ENCODE assay signal across 11 cellular contexts in the genomic region with DNA sequence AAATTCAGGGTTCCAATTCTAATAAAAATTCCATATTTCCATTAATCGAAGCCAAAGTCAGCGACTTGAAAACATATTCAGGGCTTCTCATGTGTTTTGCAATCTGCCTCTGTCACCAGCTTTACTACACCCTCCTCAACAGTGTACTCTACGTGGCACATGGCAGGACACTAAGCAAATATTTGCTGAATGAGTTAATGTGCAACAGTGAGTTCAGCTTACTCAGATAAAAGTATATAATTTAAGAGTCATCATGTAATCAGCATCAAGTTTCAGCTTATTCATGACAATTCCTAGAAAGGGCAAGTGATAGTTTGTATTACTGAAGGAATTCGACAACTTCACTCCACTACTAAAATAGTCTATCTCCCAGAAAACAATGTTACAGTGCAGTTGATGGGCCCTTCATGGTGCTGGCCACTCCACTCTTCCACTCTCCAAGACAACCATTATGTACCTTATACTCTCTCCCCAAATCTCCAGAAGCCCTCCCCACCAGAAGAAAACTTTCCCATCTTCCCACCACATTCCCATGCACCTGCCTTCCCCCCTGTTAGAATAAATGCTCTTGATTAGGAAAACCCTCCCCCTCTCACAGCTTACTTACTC.
DNase-seq lines count a peak whose midpoint lies in the region; ATAC-seq and TF ChIP-seq lines count a peak whose summit lies in the region.
"Had no signal": no experiment of that assay in that cellular context is flagged by ENCODE, and none has a peak within 500 bp of the region (broad histone marks: within the 10 kb centered on the region; RNA-seq: fewer than 3 reads in every experiment).

No MANE protein-coding gene starts in this region.

- H3K9me3 ChIP-seq in MG63, result no peaks in the 10 kb centered on the region
- no peaks in the 10 kb centered on the region for H3K9me3 ChIP-seq in body of pancreas
- no peaks in the 10 kb centered on the region for H3K9me3 ChIP-seq in lower lobe of right lung

- no peaks in the 10 kb centered on the region for H3K36me3 Mint-ChIP-seq in stimulated activated effector memory CD8-positive, alpha-beta T cell treated with anti-CD3 and anti-CD28 coated beads, Interleukin-12 subunit alpha, Interleukin-12 subunit beta, amount 100 ng/mL, for 72 hours

- H3K4me3 ChIP-seq in MG63, result no peak overlapping the region
- H3K4me3 ChIP-seq in body of pancreas, result no peak overlapping the region
- H3K4me3 ChIP-seq in lower lobe of right lung, result no peak overlapping the region

- no peaks in the 10 kb centered on the region for H3K9me3 Mint-ChIP-seq in stimulated activated effector memory CD8-positive, alpha-beta T cell treated with anti-CD3 and anti-CD28 coated beads, Interleukin-12 subunit alpha, Interleukin-12 subunit beta, amount 100 ng/mL, for 72 hours

- no peak for TF ChIP-seq POLR2A in body of pancreas (IDR thresholded peaks at IDR 0.05)

- no peak overlapping the region for H3K27ac Mint-ChIP-seq in stimulated activated effector memory CD8-positive, alpha-beta T cell treated with anti-CD3 and anti-CD28 coated beads, Interleukin-12 subunit alpha, Interleukin-12 subunit beta, amount 100 ng/mL, for 72 hours

- TF ChIP-seq CTCF in body of pancreas (IDR thresholded peaks at IDR 0.05) (peak in 1 of 7 experiments; percentile 4), lower lobe of right lung (IDR thresholded peaks at IDR 0.05) (no peak)

- intact Hi-C loops in body of pancreas (cut with DNase I) (no loop called here), lower lobe of right lung (cut with DNase I) (no loop called here)

- in situ Hi-C loops in Caki2 (cut with HindIII; ENCODE audit: low pct_unique_long_range_greater_than_20kb, low sequenced_read_pairs), result no loop called here

- ATAC-seq in body of pancreas (peak; percentile 100), lower lobe of right lung (peak; percentile 93 to 96), HG03175 (IDR thresholded peaks at IDR 0.05; ENCODE audit: unreplicated experiment) (no peak), HG03457 (IDR thresholded peaks at IDR 0.05; ENCODE audit: unreplicated experiment) (no peak)
- no peak for ATAC-seq in stimulated activated effector memory CD8-positive, alpha-beta T cell treated with anti-CD3 and anti-CD28 coated beads, Interleukin-12 subunit alpha, Interleukin-12 subunit beta, amount 100 ng/mL, for 72 hours

- H3K4me3 Mint-ChIP-seq in stimulated activated effector memory CD8-positive, alpha-beta T cell treated with anti-CD3 and anti-CD28 coated beads, Interleukin-12 subunit alpha, Interleukin-12 subunit beta, amount 100 ng/mL, for 72 hours, result no peak overlapping the region

- H3K4me1 Mint-ChIP-seq in stimulated activated effector memory CD8-positive, alpha-beta T cell treated with anti-CD3 and anti-CD28 coated beads, Interleukin-12 subunit alpha, Interleukin-12 subunit beta, amount 100 ng/mL, for 72 hours, result no peaks in the 10 kb centered on the region

- peak; percentile 76 for DNase-seq in Caki2 (ENCODE audit: low read depth)
- peak; percentile 46 for DNase-seq in MG63
- DNase-seq in body of pancreas, result peak; percentile 59 to 87 (median 76)
- DNase-seq in lower lobe of right lung, result no peak
- DNase-seq in stimulated activated effector memory CD8-positive, alpha-beta T cell treated with anti-CD3 and anti-CD28 coated beads, Interleukin-12 subunit alpha, Interleukin-12 subunit beta, amount 100 ng/mL, for 72 hours (ENCODE audit: low spot score in 2 of 2), result no peak
- no peak for DNase-seq in amygdala (lab: John Stamatoyannopoulos, UW)
- DNase-seq: DND-41; NCI-H1930; stimulated activated CD4-positive, alpha-beta T cell treated with anti-CD3 and anti-CD28 coated beads, Interleukin-1b, Interleukin-23, amount 100 ng/mL, for 48 hours had no signal

- H3K27ac ChIP-seq in body of pancreas (peak overlapping the region; percentile 31 to 64 (median 38)), lower lobe of right lung (no peak overlapping the region)

- 17 to 22% methylated on average over 4 of the region's 4 CpGs for WGBS in body of pancreas, 2 donors

- H3K4me1 ChIP-seq in body of pancreas (peaks cover 21% of the 10 kb centered on the region), lower lobe of right lung (no peaks in the 10 kb centered on the region)

- H3K27me3 ChIP-seq in MG63 (no peaks in the 10 kb centered on the region), body of pancreas (no peaks in the 10 kb centered on the region), lower lobe of right lung (ENCODE audit: low read depth) (no peaks in the 10 kb centered on the region)

- H3K36me3 ChIP-seq in MG63 (no peaks in the 10 kb centered on the region), body of pancreas (replicated peaks in 1 of 2; ENCODE audit: insufficient read depth in 1 of 2, low read depth in 2 of 2) (no peaks in the 10 kb centered on the region), lower lobe of right lung (no peaks in the 10 kb centered on the region)

Comparison
In these comparisons a context has a peak if more than half of its experiments do, and no peak if none do; other contexts are left out.
1. DNase-seq: peak in Caki2 (single experiment), MG63 (single experiment) and body of pancreas (4 of 4); none in lower lobe of right lung (single experiment), stimulated activated effector memory CD8-positive, alpha-beta T cell treated with anti-CD3 and anti-CD28 coated beads, Interleukin-12 subunit alpha, Interleukin-12 subunit beta, amount 100 ng/mL, for 72 hours (0 of 2) and amygdala (0 of 56).
2. ATAC-seq: peak in body of pancreas (single experiment) and lower lobe of right lung (2 of 2); none in stimulated activated effector memory CD8-positive, alpha-beta T cell treated with anti-CD3 and anti-CD28 coated beads, Interleukin-12 subunit alpha, Interleukin-12 subunit beta, amount 100 ng/mL, for 72 hours (single experiment), HG03175 (single experiment) and HG03457 (single experiment).